ENCODE assay signal across 1 cellular context in genomic region chr6:43769526-43770416, GRCh38.
A peak's percentile ranks its signal among the peaks of the same experiment; 100 is the strongest.
TF ChIP-seq lines count a peak whose summit lies in the region.

TSS of gene VEGFA (plus strand) at chr6:43770211.

TF ChIP-seq in HepG2, 621 proteins besides CTCF, POLR2A, EP300 and RAD21 (continued from another document and continues in another):
- 0 out of 2 replicates have a peak, but pooled peaks have one; percentile 40 for TF ChIP-seq ZHX2 (IDR thresholded peaks at IDR 0.05; ENCODE audit: low read depth)
- no peak; the same call in 1 of the 2 replicates for TF ChIP-seq ZHX2 (CRISPR knock-in tag; IDR thresholded peaks at IDR 0.05; ENCODE audit: borderline replicate concordance)
- TF ChIP-seq KDM2A (CRISPR knock-in tag; IDR thresholded peaks at IDR 0.05; ENCODE audit: borderline replicate concordance, low read depth), result peak; percentile 86
- no peak for TF ChIP-seq HMG20B (CRISPR knock-in tag; conservative IDR thresholded peaks at IDR 0.05)
- no peak for TF ChIP-seq HCFC1 (IDR thresholded peaks at IDR 0.05; ENCODE audit: low read depth, low read length)
- no peak for TF ChIP-seq ZNF101 (CRISPR knock-in tag; IDR thresholded peaks at IDR 0.05; ENCODE audit: borderline replicate concordance, low read depth)
- TF ChIP-seq ZSCAN25 (CRISPR knock-in tag; IDR thresholded peaks at IDR 0.05), result peak; percentile 75
- TF ChIP-seq ZNF766 (CRISPR knock-in tag; IDR thresholded peaks at IDR 0.05; ENCODE audit: borderline replicate concordance), result 0 out of 2 replicates have a peak, but pooled peaks have one; percentile 89
- no peak for TF ChIP-seq NONO (IDR thresholded peaks at IDR 0.05)
- TF ChIP-seq NONO (CRISPR knock-in tag; conservative IDR thresholded peaks at IDR 0.05), result peak; percentile 27; the same call in 1 of the 2 replicates
- no peak for TF ChIP-seq TEAD3 (CRISPR knock-in tag; optimal IDR thresholded peaks at IDR 0.05; ENCODE audit: borderline replicate concordance)
- peak; percentile 67 for TF ChIP-seq NCOA2 (CRISPR knock-in tag; IDR thresholded peaks at IDR 0.05)
- TF ChIP-seq EHMT2 (IDR thresholded peaks at IDR 0.05; ENCODE audit: borderline replicate concordance, low read depth, low read length), result no peak
- 0 out of 2 replicates have a peak, but pooled peaks have one; percentile 26 for TF ChIP-seq MTF1 (CRISPR knock-in tag; IDR thresholded peaks at IDR 0.05)
- no peak; the same call in none of the 2 replicates for TF ChIP-seq DNMT1 (CRISPR knock-in tag; IDR thresholded peaks at IDR 0.05)
- TF ChIP-seq FUBP1 (CRISPR knock-in tag; IDR thresholded peaks at IDR 0.05; ENCODE audit: borderline replicate concordance), result 0 out of 2 replicates have a peak, but pooled peaks have one; percentile 33
- no peak; the same call in 1 of the 2 replicates for TF ChIP-seq SRF (IDR thresholded peaks at IDR 0.05; ENCODE audit: low read depth, low read length)
- peak; percentile 48 for TF ChIP-seq DBP (CRISPR knock-in tag; IDR thresholded peaks at IDR 0.05; ENCODE audit: not compliant biosample characterization)
- no peak for TF ChIP-seq NFYB (CRISPR knock-in tag; IDR thresholded peaks at IDR 0.05)
- TF ChIP-seq ZNF33B (CRISPR knock-in tag; IDR thresholded peaks at IDR 0.05), result 0 out of 2 replicates have a peak, but pooled peaks have one; percentile 75
- TF ChIP-seq GPBP1L1 (CRISPR knock-in tag; IDR thresholded peaks at IDR 0.05), result no peak
- 0 out of 2 replicates have a peak, but pooled peaks have one; percentile 40 for TF ChIP-seq NCOA1 (CRISPR knock-in tag; IDR thresholded peaks at IDR 0.05)
- no peak for TF ChIP-seq HDAC6 (IDR thresholded peaks at IDR 0.05; ENCODE audit: low read depth, low read length)
- TF ChIP-seq PBX2 (CRISPR knock-in tag; IDR thresholded peaks at IDR 0.05), result no peak
- TF ChIP-seq ZNF235 (CRISPR knock-in tag; IDR thresholded peaks at IDR 0.05; ENCODE audit: borderline replicate concordance), result no peak; the same call in 1 of the 2 replicates
- TF ChIP-seq ZNF598 (CRISPR knock-in tag; IDR thresholded peaks at IDR 0.05; ENCODE audit: borderline replicate concordance), result peak; percentile 78; the same call in 1 of the 2 replicates
- no peak for TF ChIP-seq FOXO1 (CRISPR knock-in tag; IDR thresholded peaks at IDR 0.05)
- TF ChIP-seq ZFP1 (CRISPR knock-in tag; IDR thresholded peaks at IDR 0.05), result 0 out of 2 replicates have a peak, but pooled peaks have one; percentile 34
- 0 out of 2 replicates have a peak, but pooled peaks have one; percentile 54 for TF ChIP-seq ZNF33A (CRISPR knock-in tag; IDR thresholded peaks at IDR 0.05; ENCODE audit: borderline replicate concordance)
- TF ChIP-seq HIVEP1 (CRISPR knock-in tag; IDR thresholded peaks at IDR 0.05), result peak; percentile 83
- 0 out of 2 replicates have a peak, but pooled peaks have one; percentile 36 for TF ChIP-seq TBX3 (IDR thresholded peaks at IDR 0.05; ENCODE audit: borderline replicate concordance)
- peak; percentile 27; the same call in 1 of the 2 replicates for TF ChIP-seq KDM4B (CRISPR knock-in tag; IDR thresholded peaks at IDR 0.05)
- TF ChIP-seq KLF12 (CRISPR knock-in tag; IDR thresholded peaks at IDR 0.05; ENCODE audit: borderline replicate concordance), result peak; percentile 77; the same call in 1 of the 2 replicates
- peak; percentile 46; the same call in 1 of the 2 replicates for TF ChIP-seq ZMYM2 (CRISPR knock-in tag; IDR thresholded peaks at IDR 0.05)
- TF ChIP-seq ZNF280D (CRISPR knock-in tag; IDR thresholded peaks at IDR 0.05), result peak; percentile 54
- TF ChIP-seq MXD1 (CRISPR knock-in tag; IDR thresholded peaks at IDR 0.05), result no peak; the same call in none of the 2 replicates
- no peak for TF ChIP-seq ATAD3A (CRISPR knock-in tag; IDR thresholded peaks at IDR 0.05)
- TF ChIP-seq SYNCRIP (IDR thresholded peaks at IDR 0.05; ENCODE audit: insufficient read depth, low read depth, low read length), result no peak
- peak; percentile 48; the same call in 1 of the 2 replicates for TF ChIP-seq JUND (CRISPR knock-in tag; IDR thresholded peaks at IDR 0.05)
- no peak for TF ChIP-seq EEA1 (CRISPR knock-in tag; IDR thresholded peaks at IDR 0.05; ENCODE audit: borderline replicate concordance)
- TF ChIP-seq CERS6 (CRISPR knock-in tag; IDR thresholded peaks at IDR 0.05), result no peak
- peak; percentile 57; the same call in 1 of the 2 replicates for TF ChIP-seq ZNF362 (CRISPR knock-in tag; IDR thresholded peaks at IDR 0.05; ENCODE audit: borderline replicate concordance)
- no peak for TF ChIP-seq LCORL (IDR thresholded peaks at IDR 0.05)
- peak; percentile 82 for TF ChIP-seq LCORL (CRISPR knock-in tag; IDR thresholded peaks at IDR 0.05)
- TF ChIP-seq ZBTB20 (CRISPR knock-in tag; IDR thresholded peaks at IDR 0.05; ENCODE audit: borderline replicate concordance, low read depth), result no peak; the same call in 1 of the 2 replicates
- no peak; the same call in 1 of the 2 replicates for TF ChIP-seq NR2F6 (IDR thresholded peaks at IDR 0.05)
- TF ChIP-seq NR2F6 (CRISPR knock-in tag; IDR thresholded peaks at IDR 0.05), result peak; percentile 44
